23 cellular contexts compared by ENCODE assay signal in genomic region chr6:34289137-34289536, GRCh38. TPM values are rescaled to one million over a fixed set of nuclear protein-coding genes. Genes with fewer than 3 reads are reported as not detected.
A peak's percentile ranks its signal among the peaks of the same experiment; 100 is the strongest.
DNase-seq lines count a peak whose midpoint lies in the region; ATAC-seq, FAIRE-seq and TF ChIP-seq lines count a peak whose summit lies in the region.
"Had no signal": no experiment of that assay in that cellular context is flagged by ENCODE, and none has a peak within 500 bp of the region (broad histone marks: within the 10 kb centered on the region; RNA-seq: fewer than 3 reads in every experiment).

No MANE protein-coding gene starts in this region.

- CTCF ChIA-PET in activated CD8-positive, alpha-beta memory T cell treated with anti-CD3 and anti-CD28 coated beads, Interleukin-2, amount 10 ng/mL, durations not matched to agents 7 days and 5 days (lab: Charles Lee), result interaction anchor here (0.6 to 2.3 kb wide), 2 partner anchors 40 to 937 kb away, joined by 4 to 9 read pairs; partner anchors contain the start of gene SMIM29

- H3K27me3 Mint-ChIP-seq in activated CD8-positive, alpha-beta memory T cell treated with anti-CD3 and anti-CD28 coated beads, Interleukin-2, amount 10 ng/mL, durations not matched to agents 7 days and 5 days, result no peaks in the 10 kb centered on the region
- H3K27me3 Mint-ChIP-seq in activated T-helper 2 cell treated with anti-CD3 and anti-CD28 coated beads, Interferon-gamma antibody, Interleukin-2, Interleukin-4, amounts not matched to agents 10 μg/mL and 5 μg/mL and 100 μg/mL, durations not matched to agents 14 hours and 24 hours and 36 hours (ENCODE audit: low read depth), result no peaks in the 10 kb centered on the region
- peaks cover 3% of the 10 kb centered on the region for H3K27me3 Mint-ChIP-seq in nephron progenitor cell (ENCODE audit: low read depth, poor library complexity)

- H3K9me3 Mint-ChIP-seq in activated CD8-positive, alpha-beta memory T cell treated with anti-CD3 and anti-CD28 coated beads, Interleukin-2, amount 10 ng/mL, durations not matched to agents 7 days and 5 days (ENCODE audit: low read depth), result no peaks in the 10 kb centered on the region
- H3K9me3 Mint-ChIP-seq in activated T-helper 2 cell treated with anti-CD3 and anti-CD28 coated beads, Interferon-gamma antibody, Interleukin-2, Interleukin-4, amounts not matched to agents 10 μg/mL and 5 μg/mL and 100 μg/mL, durations not matched to agents 14 hours and 24 hours and 36 hours, result no peaks in the 10 kb centered on the region
- H3K9me3 Mint-ChIP-seq in nephron progenitor cell, result peaks cover 10% of the 10 kb centered on the region

- peaks cover 27% of the 10 kb centered on the region for H3K4me1 Mint-ChIP-seq in activated CD8-positive, alpha-beta memory T cell treated with anti-CD3 and anti-CD28 coated beads, Interleukin-2, amount 10 ng/mL, durations not matched to agents 7 days and 5 days
- peaks cover 16% of the 10 kb centered on the region for H3K4me1 Mint-ChIP-seq in activated T-helper 2 cell treated with anti-CD3 and anti-CD28 coated beads, Interferon-gamma antibody, Interleukin-2, Interleukin-4, amounts not matched to agents 10 μg/mL and 5 μg/mL and 100 μg/mL, durations not matched to agents 14 hours and 24 hours and 36 hours (ENCODE audit: low read depth)
- H3K4me1 Mint-ChIP-seq in nephron progenitor cell, result peaks cover 31% of the 10 kb centered on the region

- intact Hi-C loops in activated T-helper 2 cell treated with anti-CD3 and anti-CD28 coated beads, Interferon-gamma antibody, Interleukin-2, Interleukin-4, amounts not matched to agents 10 μg/mL and 5 μg/mL and 100 μg/mL, durations not matched to agents 14 hours and 24 hours and 36 hours (cut with micrococcal nuclease), result no loop called here
- intact Hi-C loops in thyroid gland (cut with DNase I), result no loop called here

- no peak for TF ChIP-seq POLR2A in thyroid gland (IDR thresholded peaks at IDR 0.05)

- no peak for DNase-seq in activated CD8-positive, alpha-beta memory T cell treated with anti-CD3 and anti-CD28 coated beads, Interleukin-2, amount 10 ng/mL, durations not matched to agents 7 days and 5 days
- no peak for DNase-seq in activated CD8-positive, alpha-beta memory T cell treated with anti-CD3 and anti-CD28 coated beads, Interleukin-2, amount 50 U/mL, for 48 hours
- no peak for DNase-seq in GM19239 (ENCODE audit: insufficient read length, low spot score)
- DNase-seq in activated T-helper 2 cell treated with anti-CD3 and anti-CD28 coated beads, Interferon-gamma antibody, Interleukin-2, Interleukin-4, amounts not matched to agents 10 μg/mL and 5 μg/mL and 100 μg/mL, durations not matched to agents 14 hours and 24 hours and 36 hours (ENCODE audit: low spot score), result no peak
- no peak for DNase-seq in nephron progenitor cell
- DNase-seq in thyroid gland, result no peak
- no peak for DNase-seq in substantia nigra (lab: John Stamatoyannopoulos, UW)
- DNase-seq: amniotic stem cell; DMS 273 treated with DMSO at 0.1 percent for 48 hours; foreskin fibroblast; IMR-90; NCI-H146; NCI-H2171 treated with DMSO at 0.1 percent for 48 hours; NCI-H526 treated with DMSO at 0.1 percent for 48 hours; posterior cingulate gyrus; Right ventricle myocardium superior; stimulated activated naive CD4-positive, alpha-beta T cell treated with Interleukin-2 at 50 U/mL for 16 hours; tibial artery had no signal

- 96% methylated on average over 11 of the region's 11 CpGs for WGBS in thyroid gland, 2 donors

- peak; percentile 74 for FAIRE-seq in GM19239 (lab: Jason Lieb, UNC)
- FAIRE-seq: keratinocyte had no signal

- peak overlapping the region in 1 of 3 donors; percentile 4 for H3K27ac ChIP-seq in thyroid gland
- H3K27ac ChIP-seq in substantia nigra (ENCODE audit: low read depth, low read length, poor library complexity, severe bottlenecking), result no peak overlapping the region
- H3K27ac ChIP-seq: C4-2B, cardiac muscle cell, epithelial cell of prostate, tibial artery had no signal

- peaks cover 29% of the 10 kb centered on the region for H3K36me3 Mint-ChIP-seq in activated CD8-positive, alpha-beta memory T cell treated with anti-CD3 and anti-CD28 coated beads, Interleukin-2, amount 10 ng/mL, durations not matched to agents 7 days and 5 days
- peaks cover 43% of the 10 kb centered on the region for H3K36me3 Mint-ChIP-seq in activated T-helper 2 cell treated with anti-CD3 and anti-CD28 coated beads, Interferon-gamma antibody, Interleukin-2, Interleukin-4, amounts not matched to agents 10 μg/mL and 5 μg/mL and 100 μg/mL, durations not matched to agents 14 hours and 24 hours and 36 hours (ENCODE audit: low read depth)
- peaks cover 74% of the 10 kb centered on the region for H3K36me3 Mint-ChIP-seq in nephron progenitor cell (ENCODE audit: low read depth)

- H3K4me1 ChIP-seq in thyroid gland, result peaks cover 0 to 18% of the 10 kb centered on the region in 2 donors

- no peaks in the 10 kb centered on the region for H3K9me3 ChIP-seq in thyroid gland
- H3K9me3 ChIP-seq: tibial artery had no signal

- H3K27me3 ChIP-seq in thyroid gland, result no peaks in the 10 kb centered on the region
- H3K27me3 ChIP-seq: cardiac muscle cell, tibial artery had no signal

- H3K4me3 ChIP-seq in thyroid gland (replicated peaks in 1 of 3), result no peak overlapping the region
- H3K4me3 ChIP-seq: cardiac muscle cell, tibial artery had no signal

- H3K4me3 Mint-ChIP-seq in activated CD8-positive, alpha-beta memory T cell treated with anti-CD3 and anti-CD28 coated beads, Interleukin-2, amount 10 ng/mL, durations not matched to agents 7 days and 5 days, result no peak overlapping the region
- no peak overlapping the region for H3K4me3 Mint-ChIP-seq in activated T-helper 2 cell treated with anti-CD3 and anti-CD28 coated beads, Interferon-gamma antibody, Interleukin-2, Interleukin-4, amounts not matched to agents 10 μg/mL and 5 μg/mL and 100 μg/mL, durations not matched to agents 14 hours and 24 hours and 36 hours (ENCODE audit: low read depth)
- H3K4me3 Mint-ChIP-seq in nephron progenitor cell, result no peak overlapping the region

- peak overlapping the region; percentile 94 for H3K27ac Mint-ChIP-seq in activated CD8-positive, alpha-beta memory T cell treated with anti-CD3 and anti-CD28 coated beads, Interleukin-2, amount 10 ng/mL, durations not matched to agents 7 days and 5 days
- peak overlapping the region; percentile 68 for H3K27ac Mint-ChIP-seq in activated T-helper 2 cell treated with anti-CD3 and anti-CD28 coated beads, Interferon-gamma antibody, Interleukin-2, Interleukin-4, amounts not matched to agents 10 μg/mL and 5 μg/mL and 100 μg/mL, durations not matched to agents 14 hours and 24 hours and 36 hours
- H3K27ac Mint-ChIP-seq in nephron progenitor cell, result peak overlapping the region; percentile 48

- H3K36me3 ChIP-seq in thyroid gland, result peaks cover 0 to 5% of the 10 kb centered on the region in 2 donors

- no peak for ATAC-seq in activated CD8-positive, alpha-beta memory T cell treated with anti-CD3 and anti-CD28 coated beads, Interleukin-2, amount 10 ng/mL, durations not matched to agents 7 days and 5 days
- no peak for ATAC-seq in HG03025 (IDR thresholded peaks at IDR 0.05; ENCODE audit: low FRiP score, unreplicated experiment)

- TF ChIP-seq CTCF in nephron progenitor cell (IDR thresholded peaks at IDR 0.05), result no peak
- no peak for TF ChIP-seq CTCF in thyroid gland (IDR thresholded peaks at IDR 0.05)

RNA-seq across cellular contexts. Expression of gene SMIM29, which starts 40.3 kb away (rescaled TPM):
- 10 to 100 TPM; 34.0 to 41.4 TPM for total RNA-seq in activated CD8-positive, alpha-beta memory T cell treated with anti-CD3 and anti-CD28 coated beads, Interleukin-2, amount 10 ng/mL, durations not matched to agents 7 days and 5 days
- total RNA-seq in activated T-helper 2 cell treated with anti-CD3 and anti-CD28 coated beads, Interferon-gamma antibody, Interleukin-2, Interleukin-4, amounts not matched to agents 10 μg/mL and 5 μg/mL and 100 μg/mL, durations not matched to agents 14 hours and 24 hours and 36 hours, result 16.6 and 17.3 TPM in 2 replicates
- 10 to 100 TPM; 23.4 to 46.2 (median 31.1) TPM for total RNA-seq in thyroid gland

RNA-seq across cellular contexts. Expression of gene HMGA1, which starts 52.5 kb away (rescaled TPM):
- total RNA-seq in activated CD8-positive, alpha-beta memory T cell treated with anti-CD3 and anti-CD28 coated beads, Interleukin-2, amount 10 ng/mL, durations not matched to agents 7 days and 5 days, result 100 to 1,000 TPM; 214 to 312 TPM
- 412 and 422 TPM in 2 replicates for total RNA-seq in activated T-helper 2 cell treated with anti-CD3 and anti-CD28 coated beads, Interferon-gamma antibody, Interleukin-2, Interleukin-4, amounts not matched to agents 10 μg/mL and 5 μg/mL and 100 μg/mL, durations not matched to agents 14 hours and 24 hours and 36 hours
- total RNA-seq in thyroid gland, result 10 to 100 TPM; 33.3 to 48.5 (median 41.9) TPM
